In the genomic region with DNA sequence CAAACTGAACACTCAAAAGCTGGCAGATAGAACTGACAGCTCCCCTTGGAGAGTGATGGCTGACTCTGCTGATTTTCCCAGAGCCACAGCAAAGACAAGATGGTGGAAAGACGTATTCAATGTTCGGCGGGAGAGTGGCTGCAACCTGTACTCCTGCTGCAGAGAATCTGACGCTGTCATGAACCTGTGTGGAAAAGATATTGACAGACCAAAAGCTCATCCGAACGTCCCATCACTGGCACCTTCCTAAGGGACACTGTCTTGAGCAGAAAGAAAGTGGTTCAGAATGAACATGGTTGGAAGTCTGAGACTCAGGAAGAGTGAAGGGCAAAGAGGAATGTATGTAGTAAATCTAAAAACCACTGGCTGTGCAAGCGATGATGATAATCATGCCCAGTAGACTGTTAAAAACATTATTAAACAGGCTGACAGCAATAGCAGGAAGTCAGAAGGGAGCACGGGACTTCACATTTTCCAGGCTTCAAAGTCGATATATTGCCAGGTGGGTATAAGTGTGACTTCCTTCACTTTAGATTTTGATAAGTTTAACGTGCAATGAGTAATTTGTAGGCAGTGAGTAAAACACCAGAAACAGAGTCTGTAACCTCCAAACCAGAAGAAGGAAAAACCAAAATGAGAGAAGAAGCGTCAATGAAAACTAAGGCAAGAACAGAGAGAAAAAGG, we compare ENCODE assay signal across 15 cellular contexts. TPM values are rescaled to one million over a fixed set of nuclear protein-coding genes. Genes with fewer than 3 reads are reported as not detected.
DNase-seq lines count a peak whose midpoint lies in the region; TF ChIP-seq lines count a peak whose summit lies in the region.
"Had no signal": no experiment of that assay in that cellular context is flagged by ENCODE, and none has a peak within 500 bp of the region (broad histone marks: within the 10 kb centered on the region; RNA-seq: fewer than 3 reads in every experiment).

No MANE protein-coding gene starts in this region.

- H3K9me3 Mint-ChIP-seq in chondrocyte (ENCODE audit: low read depth) (peaks cover 2% of the 10 kb centered on the region), glutamatergic neuron (ENCODE audit: unreplicated experiment) (peaks cover 4% of the 10 kb centered on the region), nephron progenitor cell (no peaks in the 10 kb centered on the region)
- H3K9me3 Mint-ChIP-seq: HFFc6 had no signal

- peaks cover 10% of the 10 kb centered on the region for H3K27me3 Mint-ChIP-seq in chondrocyte (ENCODE audit: low read depth)
- peaks cover 2% of the 10 kb centered on the region for H3K27me3 Mint-ChIP-seq in glutamatergic neuron (ENCODE audit: unreplicated experiment)
- peaks cover 15% of the 10 kb centered on the region for H3K27me3 Mint-ChIP-seq in nephron progenitor cell (ENCODE audit: low read depth, poor library complexity)

- H3K36me3 Mint-ChIP-seq in chondrocyte (ENCODE audit: low read depth) = peaks cover 2% of the 10 kb centered on the region
- peaks cover 8% of the 10 kb centered on the region for H3K36me3 Mint-ChIP-seq in glutamatergic neuron (ENCODE audit: unreplicated experiment)
- H3K36me3 Mint-ChIP-seq in nephron progenitor cell (ENCODE audit: low read depth) = no peaks in the 10 kb centered on the region

- H3K27ac Mint-ChIP-seq in chondrocyte (ENCODE audit: unreplicated experiment) (no peak overlapping the region), glutamatergic neuron (ENCODE audit: unreplicated experiment) (no peak overlapping the region), nephron progenitor cell (no peak overlapping the region)
- H3K27ac Mint-ChIP-seq: HFFc6; progenitor cell of endocrine pancreas; T-helper 1 cell treated with Interleukin-12 subunit alpha and Interleukin-12 subunit beta and Interleukin-4 antibody, amounts not matched to agents 30 μg/mL and 1 μg/mL, for 36 hours had no signal

- H3K4me3 Mint-ChIP-seq in chondrocyte (ENCODE audit: unreplicated experiment) (no peak overlapping the region), glutamatergic neuron (ENCODE audit: unreplicated experiment) (no peak overlapping the region), nephron progenitor cell (no peak overlapping the region)
- H3K4me3 Mint-ChIP-seq: HFFc6; T-helper 1 cell treated with Interleukin-12 subunit alpha and Interleukin-12 subunit beta and Interleukin-4 antibody, amounts not matched to agents 30 μg/mL and 1 μg/mL, for 36 hours had no signal

- peak; percentile 56 for DNase-seq in stimulated activated CD4-positive, alpha-beta T cell treated with anti-CD3 and anti-CD28 coated beads, Interleukin-15, amount 100 ng/mL, for 24 hours
- DNase-seq in stimulated activated CD4-positive, alpha-beta T cell treated with anti-CD3 and anti-CD28 coated beads, Interleukin-12 subunit alpha, Interleukin-12 subunit beta, amount 100 ng/mL, for 4 hours = no peak
- peak; percentile 39 to 50 for DNase-seq in activated CD4-positive, alpha-beta T cell treated with anti-CD3 and anti-CD28 coated beads, Interleukin-2, amount 50 U/mL, for 48 hours
- DNase-seq in chondrocyte (ENCODE audit: low spot score) = peak; percentile 14
- DNase-seq in midbrain (lab: John Stamatoyannopoulos, UW) = no peak
- no peak for DNase-seq in glutamatergic neuron
- no peak for DNase-seq in nephron progenitor cell
- DNase-seq: adrenal gland, caudate nucleus, foreskin fibroblast, HFFc6, left lung had no signal

- H3K4me1 Mint-ChIP-seq in chondrocyte (ENCODE audit: low read depth) (no peaks in the 10 kb centered on the region), glutamatergic neuron (ENCODE audit: low read depth, unreplicated experiment) (no peaks in the 10 kb centered on the region), nephron progenitor cell (no peaks in the 10 kb centered on the region)

- no peak for TF ChIP-seq CTCF in chondrocyte (IDR thresholded peaks at IDR 0.05)
- TF ChIP-seq CTCF in glutamatergic neuron (IDR thresholded peaks at IDR 0.05; ENCODE audit: partially characterized antibody, unreplicated experiment) = no peak
- TF ChIP-seq CTCF in nephron progenitor cell (IDR thresholded peaks at IDR 0.05) = no peak

RNA-seq across cellular contexts. Expression of a gene that starts 6.2 kb away (rescaled TPM):
- total RNA-seq in chondrocyte (0.17 to 0.23 TPM in 2 of 3 replicates, not detected in the other), glutamatergic neuron (ENCODE audit: unreplicated experiment) (not detected)
- total RNA-seq: adrenal gland, HFFc6, left lung, suprapubic skin had no signal

RNA-seq across cellular contexts. Expression of a gene that starts 39.3 kb away (rescaled TPM):
- total RNA-seq in chondrocyte (not detected in 3 replicates), glutamatergic neuron (ENCODE audit: unreplicated experiment) (not detected)
- total RNA-seq: adrenal gland, HFFc6, left lung, progenitor cell of endocrine pancreas, suprapubic skin had no signal

RNA-seq across cellular contexts. Expression of a gene that starts 58.2 kb away (rescaled TPM):
- 12.0 to 18.2 TPM (median 16.8 TPM) in 3 replicates for total RNA-seq in chondrocyte
- total RNA-seq in glutamatergic neuron (ENCODE audit: unreplicated experiment) = 32.3 TPM

Comparison
In these comparisons a context has a peak if more than half of its experiments do, and no peak if none do; other contexts are left out.
1. DNase-seq: peak in stimulated activated CD4-positive, alpha-beta T cell treated with anti-CD3 and anti-CD28 coated beads, Interleukin-15, amount 100 ng/mL, for 24 hours (single experiment), activated CD4-positive, alpha-beta T cell treated with anti-CD3 and anti-CD28 coated beads, Interleukin-2, amount 50 U/mL, for 48 hours (2 of 2) and chondrocyte (single experiment); none in stimulated activated CD4-positive, alpha-beta T cell treated with anti-CD3 and anti-CD28 coated beads, Interleukin-12 subunit alpha, Interleukin-12 subunit beta, amount 100 ng/mL, for 4 hours (single experiment), midbrain (single experiment), glutamatergic neuron (single experiment) and nephron progenitor cell (single experiment).